Comparison of ENCODE assay signal across 7 cellular contexts in genomic region chr9:104992696-104993095, GRCh38.
A peak's percentile ranks its signal among the peaks of the same experiment; 100 is the strongest.
DNase-seq lines count a peak whose midpoint lies in the region; ATAC-seq, FAIRE-seq and TF ChIP-seq lines count a peak whose summit lies in the region.

No MANE protein-coding gene starts in this region.

- H3K4me3 Mint-ChIP-seq in activated CD8-positive, alpha-beta T cell treated with anti-CD3 and anti-CD28 coated beads for 36 hours = no peak overlapping the region

- H3K36me3 Mint-ChIP-seq in activated CD8-positive, alpha-beta T cell treated with anti-CD3 and anti-CD28 coated beads for 36 hours (ENCODE audit: low read depth) = no peaks in the 10 kb centered on the region

- ATAC-seq in left lung = peak; percentile 42
- no peak for ATAC-seq in activated CD8-positive, alpha-beta T cell treated with anti-CD3 and anti-CD28 coated beads for 36 hours

- no peaks in the 10 kb centered on the region for H3K27me3 ChIP-seq in ascending aorta
- H3K27me3 ChIP-seq in left lung = no peaks in the 10 kb centered on the region
- no peaks in the 10 kb centered on the region for H3K27me3 ChIP-seq in subcutaneous abdominal adipose tissue (ENCODE audit: control insufficient read depth in 5 of 5, insufficient read depth in 4 of 5, low read length in 5 of 5)
- H3K27me3 ChIP-seq in effector memory CD4-positive, alpha-beta T cell (replicated peaks; ENCODE audit: control insufficient read depth, insufficient read depth, low read length, poor library complexity, severe bottlenecking) = no peaks in the 10 kb centered on the region

- CTCF ChIA-PET in activated CD8-positive, alpha-beta T cell treated with anti-CD3 and anti-CD28 coated beads for 36 hours (lab: Charles Lee) = no interaction called here

- H3K27ac ChIP-seq in ascending aorta (peak overlapping the region; percentile 86 to 96), left lung (peak overlapping the region; percentile 89 to 96), subcutaneous abdominal adipose tissue (ENCODE audit: low read depth, low read length) (peak overlapping the region; percentile 97)
- H3K27ac ChIP-seq in effector memory CD4-positive, alpha-beta T cell (ENCODE audit: insufficient read depth, low read length, poor library complexity, severe bottlenecking) = no peak overlapping the region

- H3K9ac ChIP-seq in subcutaneous abdominal adipose tissue (ENCODE audit: low read length in 5 of 5) = peak overlapping the region in 1 of 5 donors; percentile 54

- no peaks in the 10 kb centered on the region for H3K9me3 Mint-ChIP-seq in activated CD8-positive, alpha-beta T cell treated with anti-CD3 and anti-CD28 coated beads for 36 hours

- no peaks in the 10 kb centered on the region for H3K9me3 ChIP-seq in ascending aorta
- no peaks in the 10 kb centered on the region for H3K9me3 ChIP-seq in left lung
- no peaks in the 10 kb centered on the region for H3K9me3 ChIP-seq in subcutaneous abdominal adipose tissue (ENCODE audit: control insufficient read depth in 5 of 5, low read length in 5 of 5)
- H3K9me3 ChIP-seq in effector memory CD4-positive, alpha-beta T cell (ENCODE audit: control insufficient read depth, low read length) = no peaks in the 10 kb centered on the region

- intact Hi-C loops in ascending aorta (cut with DNase I) (loop anchor here (1.0 to 5.0 kb wide), 3 partner anchors 72 to 305 kb away; partner anchors contain the start of gene SLC44A1), left lung (cut with DNase I) (no loop called here)
- intact Hi-C loops in activated CD8-positive, alpha-beta T cell treated with anti-CD3 and anti-CD28 coated beads for 36 hours (cut with micrococcal nuclease) = loop anchor here (5.0 to 10.0 kb wide), 3 partner anchors 62 to 412 kb away; partner anchors contain the start of gene ABCA1

- H3K36me3 ChIP-seq in ascending aorta (no peaks in the 10 kb centered on the region), left lung (no peaks in the 10 kb centered on the region), subcutaneous abdominal adipose tissue (ENCODE audit: control insufficient read depth in 5 of 5, insufficient read depth in 5 of 5, low read length in 5 of 5) (no peaks in the 10 kb centered on the region)
- no peaks in the 10 kb centered on the region for H3K36me3 ChIP-seq in effector memory CD4-positive, alpha-beta T cell (ENCODE audit: control insufficient read depth, insufficient read depth, low read length)

- no peak overlapping the region for H3K27ac Mint-ChIP-seq in activated CD8-positive, alpha-beta T cell treated with anti-CD3 and anti-CD28 coated beads for 36 hours

- peaks cover 35% of the 10 kb centered on the region for H3K27me3 Mint-ChIP-seq in activated CD8-positive, alpha-beta T cell treated with anti-CD3 and anti-CD28 coated beads for 36 hours

- TF ChIP-seq CTCF in ascending aorta (IDR thresholded peaks at IDR 0.05) (no peak), left lung (IDR thresholded peaks at IDR 0.05) (no peak)
- no peak for TF ChIP-seq CTCF in activated CD8-positive, alpha-beta T cell treated with anti-CD3 and anti-CD28 coated beads for 36 hours (IDR thresholded peaks at IDR 0.05)

- POLR2A ChIA-PET in activated CD8-positive, alpha-beta T cell treated with anti-CD3 and anti-CD28 coated beads for 36 hours (lab: Charles Lee) = no interaction called here

- H3K4me1 Mint-ChIP-seq in activated CD8-positive, alpha-beta T cell treated with anti-CD3 and anti-CD28 coated beads for 36 hours (ENCODE audit: low read depth) = peaks cover 32% of the 10 kb centered on the region

- peak overlapping the region; percentile 53 for H3K4me3 ChIP-seq in Jurkat, Clone E6-1 (ENCODE audit: low read length)
- no peak overlapping the region for H3K4me3 ChIP-seq in ascending aorta
- no peak overlapping the region for H3K4me3 ChIP-seq in left lung
- no peak overlapping the region for H3K4me3 ChIP-seq in subcutaneous abdominal adipose tissue (ENCODE audit: low read depth in 1 of 5, low read length in 5 of 5)
- H3K4me3 ChIP-seq in effector memory CD4-positive, alpha-beta T cell (ENCODE audit: insufficient read depth, low read depth, low read length, poor library complexity, severe bottlenecking) = no peak overlapping the region

- peaks cover 9 to 21% of the 10 kb centered on the region in 2 donors for H3K4me1 ChIP-seq in ascending aorta
- H3K4me1 ChIP-seq in left lung = peaks cover 33 to 47% of the 10 kb centered on the region in 2 donors
- H3K4me1 ChIP-seq in subcutaneous abdominal adipose tissue (ENCODE audit: control insufficient read depth in 5 of 5, insufficient read depth in 5 of 5, low read length in 5 of 5) = peaks cover 18 to 42% (median 34%) of the 10 kb centered on the region in 5 donors
- H3K4me1 ChIP-seq in effector memory CD4-positive, alpha-beta T cell (ENCODE audit: control insufficient read depth, insufficient read depth, low read length, poor library complexity, severe bottlenecking) = peaks cover 21% of the 10 kb centered on the region

- DNase-seq in Jurkat, Clone E6-1 (ENCODE audit: low read depth, low spot score) = no peak
- DNase-seq in ascending aorta (ENCODE audit: low spot score in 2 of 2) (no peak), left lung (no peak), HTR-8/SVneo (ENCODE audit: insufficient read length, low spot score) (no peak)
- DNase-seq in activated CD8-positive, alpha-beta T cell treated with anti-CD3 and anti-CD28 coated beads for 36 hours = no peak
- DNase-seq in effector memory CD4-positive, alpha-beta T cell = no peak

- no peak for FAIRE-seq in HTR-8/SVneo (lab: Jason Lieb, UNC)

Comparison
In these comparisons a context has a peak if more than half of its experiments do, and no peak if none do; other contexts are left out.
1. intact Hi-C loops: an anchor here in ascending aorta (1.0 to 5.0 kb wide) and activated CD8-positive, alpha-beta T cell treated with anti-CD3 and anti-CD28 coated beads for 36 hours (5.0 to 10.0 kb wide); none called in left lung.